In genomic region chr18:22789600-22789999, GRCh38 we compare ENCODE assay signal across 1 cellular context.
TF ChIP-seq lines count a peak whose summit lies in the region.

No MANE protein-coding gene starts in this region.

TF ChIP-seq in HCT116, 20 proteins besides CTCF, POLR2A, EP300 and RAD21 (continued from another document):
- TF ChIP-seq, protein P1, sequence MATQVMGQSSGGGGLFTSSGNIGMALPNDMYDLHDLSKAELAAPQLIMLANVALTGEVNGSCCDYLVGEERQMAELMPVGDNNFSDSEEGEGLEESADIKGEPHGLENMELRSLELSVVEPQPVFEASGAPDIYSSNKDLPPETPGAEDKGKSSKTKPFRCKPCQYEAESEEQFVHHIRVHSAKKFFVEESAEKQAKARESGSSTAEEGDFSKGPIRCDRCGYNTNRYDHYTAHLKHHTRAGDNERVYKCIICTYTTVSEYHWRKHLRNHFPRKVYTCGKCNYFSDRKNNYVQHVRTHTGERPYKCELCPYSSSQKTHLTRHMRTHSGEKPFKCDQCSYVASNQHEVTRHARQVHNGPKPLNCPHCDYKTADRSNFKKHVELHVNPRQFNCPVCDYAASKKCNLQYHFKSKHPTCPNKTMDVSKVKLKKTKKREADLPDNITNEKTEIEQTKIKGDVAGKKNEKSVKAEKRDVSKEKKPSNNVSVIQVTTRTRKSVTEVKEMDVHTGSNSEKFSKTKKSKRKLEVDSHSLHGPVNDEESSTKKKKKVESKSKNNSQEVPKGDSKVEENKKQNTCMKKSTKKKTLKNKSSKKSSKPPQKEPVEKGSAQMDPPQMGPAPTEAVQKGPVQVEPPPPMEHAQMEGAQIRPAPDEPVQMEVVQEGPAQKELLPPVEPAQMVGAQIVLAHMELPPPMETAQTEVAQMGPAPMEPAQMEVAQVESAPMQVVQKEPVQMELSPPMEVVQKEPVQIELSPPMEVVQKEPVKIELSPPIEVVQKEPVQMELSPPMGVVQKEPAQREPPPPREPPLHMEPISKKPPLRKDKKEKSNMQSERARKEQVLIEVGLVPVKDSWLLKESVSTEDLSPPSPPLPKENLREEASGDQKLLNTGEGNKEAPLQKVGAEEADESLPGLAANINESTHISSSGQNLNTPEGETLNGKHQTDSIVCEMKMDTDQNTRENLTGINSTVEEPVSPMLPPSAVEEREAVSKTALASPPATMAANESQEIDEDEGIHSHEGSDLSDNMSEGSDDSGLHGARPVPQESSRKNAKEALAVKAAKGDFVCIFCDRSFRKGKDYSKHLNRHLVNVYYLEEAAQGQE (IDR thresholded peaks at IDR 0.05; ENCODE audit: low read depth) = no peak
